Comparison of ENCODE assay signal across 1 cellular context in the genomic region with DNA sequence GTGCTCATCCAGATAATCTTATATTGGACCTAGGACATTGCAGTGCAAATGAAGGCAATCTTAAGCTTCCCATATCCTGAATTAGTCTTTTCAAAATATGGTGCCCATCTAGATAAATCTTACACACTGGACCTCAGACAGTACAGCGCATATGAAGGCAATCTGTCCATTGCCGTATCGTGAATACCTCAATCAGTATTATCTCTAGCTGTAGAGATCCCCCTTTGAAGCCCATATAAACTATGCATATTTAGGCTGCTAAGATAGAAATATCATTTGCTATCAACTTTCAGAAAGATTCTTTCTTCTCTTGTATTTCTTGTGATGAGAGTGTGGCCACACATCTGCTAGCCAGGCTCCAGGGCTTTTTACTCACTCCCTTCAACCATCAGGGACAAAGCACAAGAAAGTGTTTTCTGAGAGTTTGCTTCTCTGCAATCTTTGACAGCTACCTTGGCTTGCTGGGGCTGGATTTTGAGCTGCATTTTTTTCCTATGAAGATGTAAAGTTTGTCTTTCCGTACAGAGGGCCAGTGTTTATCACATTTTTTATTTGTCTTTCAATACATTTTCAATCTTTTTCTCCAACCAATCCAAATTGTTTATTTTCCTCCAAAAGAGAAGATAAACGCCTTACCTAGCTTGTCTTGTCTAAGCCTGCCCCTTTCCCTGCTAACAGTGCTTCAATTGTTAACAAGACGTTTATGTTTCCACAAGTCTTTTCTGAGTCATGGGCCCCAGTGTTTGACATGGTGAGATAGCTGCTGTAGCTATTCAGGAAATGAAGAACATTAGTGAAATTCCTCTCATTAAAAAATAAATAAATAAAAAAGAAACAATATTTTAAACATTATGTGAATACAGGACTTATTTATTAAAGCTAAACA.
TF ChIP-seq lines count a peak whose summit lies in the region.

No MANE protein-coding gene starts in this region.

TF ChIP-seq in SK-N-SH, 30 proteins besides CTCF, POLR2A, EP300 and RAD21 (continued from another document):
- no peak for TF ChIP-seq NFIC (IDR thresholded peaks at IDR 0.05; ENCODE audit: borderline replicate concordance)
- TF ChIP-seq TCF12 (IDR thresholded peaks at IDR 0.05): no peak
